ENCODE assay signal across 7 cellular contexts in the genomic region with DNA sequence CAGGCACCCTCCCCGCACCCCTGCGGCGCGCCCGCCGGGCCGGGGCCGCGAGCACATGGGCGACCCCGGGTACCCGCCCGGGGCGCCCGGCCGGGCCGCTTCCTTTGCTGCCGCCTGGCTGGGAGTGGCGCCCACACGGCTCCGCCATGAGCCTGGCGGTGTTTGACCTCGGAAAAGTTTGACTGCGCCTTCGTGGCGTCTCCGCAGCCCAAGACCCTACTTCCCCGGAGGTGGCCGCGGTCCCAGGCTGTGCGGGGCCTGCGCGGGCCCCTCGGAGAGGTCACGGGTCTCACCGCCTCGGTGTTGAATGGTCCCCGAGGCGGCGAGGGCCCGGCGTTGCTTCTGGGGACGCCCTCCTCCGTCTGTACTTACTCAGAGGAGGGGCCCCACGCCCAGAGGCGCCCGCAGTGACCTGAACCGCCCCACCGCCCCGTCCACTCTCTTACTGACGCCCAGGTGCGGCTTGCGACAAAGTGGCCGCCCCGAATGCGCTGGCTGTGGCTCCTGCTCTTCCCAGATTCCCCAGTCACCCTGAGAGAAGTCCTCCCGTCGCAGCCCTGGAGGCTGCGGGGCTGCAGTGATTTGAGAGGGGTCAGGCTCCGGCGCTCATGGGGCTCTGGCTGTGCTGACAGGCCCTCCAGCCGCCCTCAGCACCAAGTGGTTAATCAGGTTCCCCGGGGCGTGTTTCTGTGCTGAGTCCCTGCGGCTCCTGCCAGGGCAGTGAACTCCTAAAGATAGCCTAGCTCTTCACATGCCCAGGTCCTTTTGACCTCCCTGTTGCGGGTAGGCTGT. TPM values are rescaled to one million over a fixed set of nuclear protein-coding genes. Genes with fewer than 3 reads are reported as not detected.
DNase-seq lines count a peak whose midpoint lies in the region; ATAC-seq and TF ChIP-seq lines count a peak whose summit lies in the region.

No MANE protein-coding gene starts in this region.

- peak overlapping the region; percentile 77 for H3K4me3 ChIP-seq in GM12875 (ENCODE audit: low read depth, low read length)
- H3K4me3 ChIP-seq in lower leg skin (ENCODE audit: low read depth, poor library complexity, severe bottlenecking), result peak overlapping the region; percentile 36

- peaks cover 35% of the 10 kb centered on the region for H3K36me3 Mint-ChIP-seq in T-helper 2 cell treated with Interferon-gamma antibody and Interleukin-4, amounts not matched to agents 5 μg/mL and 100 μg/mL, for 36 hours (ENCODE audit: low read depth)
- peaks cover 41% of the 10 kb centered on the region for H3K36me3 Mint-ChIP-seq in stimulated activated naive CD8-positive, alpha-beta T cell treated with anti-CD3 and anti-CD28 coated beads, Interleukin-15, Interleukin-2, amounts not matched to agents 100 ng/mL and 50 ng/mL, for 24 hours (ENCODE audit: low read depth)

- DNase-seq in T-helper 2 cell treated with Interferon-gamma antibody and Interleukin-4, amounts not matched to agents 5 μg/mL and 100 μg/mL, for 36 hours (ENCODE audit: low spot score), result peak; percentile 29
- DNase-seq in lower leg skin (ENCODE audit: low spot score in 2 of 2), result peak in 1 of 2 donors; percentile 89
- DNase-seq in NCI-H524 treated with DMSO at 0.1 percent for 48 hours (lab: John Stamatoyannopoulos, UW), result no peak

- TF ChIP-seq POLR2A in lower leg skin (IDR thresholded peaks at IDR 0.05), result no peak

- TF ChIP-seq CTCF in GM12875 (IDR thresholded peaks at IDR 0.05; ENCODE audit: borderline replicate concordance, insufficient read depth, low read depth, low read length), result no peak
- TF ChIP-seq CTCF in lower leg skin (IDR thresholded peaks at IDR 0.05), result no peak

- H3K27ac Mint-ChIP-seq in T-helper 2 cell treated with Interferon-gamma antibody and Interleukin-4, amounts not matched to agents 5 μg/mL and 100 μg/mL, for 36 hours, result peak overlapping the region; percentile 82
- H3K27ac Mint-ChIP-seq in stimulated activated naive CD8-positive, alpha-beta T cell treated with anti-CD3 and anti-CD28 coated beads, Interleukin-15, Interleukin-2, amounts not matched to agents 100 ng/mL and 50 ng/mL, for 24 hours, result peak overlapping the region; percentile 90

- WGBS in lower leg skin, 2 donors, result 7 to 19% methylated on average over 13 of the region's 66 CpGs

- H3K27me3 Mint-ChIP-seq in T-helper 2 cell treated with Interferon-gamma antibody and Interleukin-4, amounts not matched to agents 5 μg/mL and 100 μg/mL, for 36 hours (ENCODE audit: low read depth), result no peaks in the 10 kb centered on the region
- no peaks in the 10 kb centered on the region for H3K27me3 Mint-ChIP-seq in stimulated activated naive CD8-positive, alpha-beta T cell treated with anti-CD3 and anti-CD28 coated beads, Interleukin-15, Interleukin-2, amounts not matched to agents 100 ng/mL and 50 ng/mL, for 24 hours

- ATAC-seq in HG02678 (IDR thresholded peaks at IDR 0.05; ENCODE audit: unreplicated experiment), result peak; percentile 24

- peaks cover 39% of the 10 kb centered on the region for H3K4me1 Mint-ChIP-seq in T-helper 2 cell treated with Interferon-gamma antibody and Interleukin-4, amounts not matched to agents 5 μg/mL and 100 μg/mL, for 36 hours (ENCODE audit: low read depth)
- H3K4me1 Mint-ChIP-seq in stimulated activated naive CD8-positive, alpha-beta T cell treated with anti-CD3 and anti-CD28 coated beads, Interleukin-15, Interleukin-2, amounts not matched to agents 100 ng/mL and 50 ng/mL, for 24 hours (ENCODE audit: low read depth), result peaks cover 37% of the 10 kb centered on the region

- intact Hi-C loops in lower leg skin (cut with DNase I; ENCODE audit: low total_unique reads), result no loop called here

- H3K9me3 Mint-ChIP-seq in T-helper 2 cell treated with Interferon-gamma antibody and Interleukin-4, amounts not matched to agents 5 μg/mL and 100 μg/mL, for 36 hours, result no peaks in the 10 kb centered on the region
- no peaks in the 10 kb centered on the region for H3K9me3 Mint-ChIP-seq in stimulated activated naive CD8-positive, alpha-beta T cell treated with anti-CD3 and anti-CD28 coated beads, Interleukin-15, Interleukin-2, amounts not matched to agents 100 ng/mL and 50 ng/mL, for 24 hours

- H3K27ac ChIP-seq in cingulate gyrus (ENCODE audit: low read depth, low read length), result peak overlapping the region; percentile 76

- H3K4me3 Mint-ChIP-seq in T-helper 2 cell treated with Interferon-gamma antibody and Interleukin-4, amounts not matched to agents 5 μg/mL and 100 μg/mL, for 36 hours, result peak overlapping the region; percentile 85
- peak overlapping the region; percentile 87 for H3K4me3 Mint-ChIP-seq in stimulated activated naive CD8-positive, alpha-beta T cell treated with anti-CD3 and anti-CD28 coated beads, Interleukin-15, Interleukin-2, amounts not matched to agents 100 ng/mL and 50 ng/mL, for 24 hours

RNA-seq across cellular contexts. Expression of a gene that starts 5.8 kb away (rescaled TPM):
- total RNA-seq in lower leg skin, result 10 to 100 TPM; 49.3 to 69.3 (median 62.5) TPM

RNA-seq across cellular contexts. Expression of a gene that starts 25.1 kb away (rescaled TPM):
- 10 to 100 TPM; 18.6 to 22.3 (median 20.8) TPM for total RNA-seq in lower leg skin

RNA-seq across cellular contexts. Expression of a gene that starts 46.7 kb away (rescaled TPM):
- total RNA-seq in lower leg skin, result 1 to 10 TPM; 2.8 to 5.6 (median 4.2) TPM
